In the genomic region with DNA sequence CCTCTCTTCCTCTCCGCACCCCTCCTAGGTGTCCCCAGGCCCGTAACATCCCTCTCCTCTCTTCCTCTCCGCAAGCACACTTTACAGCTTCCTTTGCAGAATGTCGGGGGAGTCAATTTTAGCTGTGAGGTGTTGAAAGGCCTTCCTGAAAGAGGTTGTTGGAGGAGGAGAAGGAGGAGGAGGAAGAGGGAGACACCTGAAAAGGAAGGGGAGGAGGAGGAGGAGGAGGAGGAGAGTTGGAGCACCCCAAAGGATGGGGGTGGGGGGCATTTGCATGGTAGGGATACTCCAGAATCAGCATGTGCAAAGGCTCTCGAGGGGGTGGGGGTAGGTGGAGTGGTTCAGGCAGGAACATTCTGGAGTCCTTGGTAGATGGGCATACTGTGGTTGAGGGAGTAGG, we compare ENCODE assay signal across 2 cellular contexts.
TF ChIP-seq lines count a peak whose summit lies in the region.

No MANE protein-coding gene starts in this region.

TF ChIP-seq in H1, 55 proteins besides CTCF, POLR2A, EP300 and RAD21 (continued from another document):
- TF ChIP-seq ZNF274 (IDR thresholded peaks at IDR 0.05; ENCODE audit: borderline replicate concordance, extremely low read depth, low read length) (no peak), SP4 (IDR thresholded peaks at IDR 0.05; ENCODE audit: low read length) (no peak)
- TF ChIP-seq, protein P1, sequence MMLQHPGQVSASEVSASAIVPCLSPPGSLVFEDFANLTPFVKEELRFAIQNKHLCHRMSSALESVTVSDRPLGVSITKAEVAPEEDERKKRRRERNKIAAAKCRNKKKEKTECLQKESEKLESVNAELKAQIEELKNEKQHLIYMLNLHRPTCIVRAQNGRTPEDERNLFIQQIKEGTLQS (IDR thresholded peaks at IDR 0.05; ENCODE audit: insufficient read depth, low read depth, low read length) = no peak

TF ChIP-seq in neural cell, 6 proteins besides CTCF, POLR2A, EP300 and RAD21 (continued from another document):
- TF ChIP-seq, protein P2, sequence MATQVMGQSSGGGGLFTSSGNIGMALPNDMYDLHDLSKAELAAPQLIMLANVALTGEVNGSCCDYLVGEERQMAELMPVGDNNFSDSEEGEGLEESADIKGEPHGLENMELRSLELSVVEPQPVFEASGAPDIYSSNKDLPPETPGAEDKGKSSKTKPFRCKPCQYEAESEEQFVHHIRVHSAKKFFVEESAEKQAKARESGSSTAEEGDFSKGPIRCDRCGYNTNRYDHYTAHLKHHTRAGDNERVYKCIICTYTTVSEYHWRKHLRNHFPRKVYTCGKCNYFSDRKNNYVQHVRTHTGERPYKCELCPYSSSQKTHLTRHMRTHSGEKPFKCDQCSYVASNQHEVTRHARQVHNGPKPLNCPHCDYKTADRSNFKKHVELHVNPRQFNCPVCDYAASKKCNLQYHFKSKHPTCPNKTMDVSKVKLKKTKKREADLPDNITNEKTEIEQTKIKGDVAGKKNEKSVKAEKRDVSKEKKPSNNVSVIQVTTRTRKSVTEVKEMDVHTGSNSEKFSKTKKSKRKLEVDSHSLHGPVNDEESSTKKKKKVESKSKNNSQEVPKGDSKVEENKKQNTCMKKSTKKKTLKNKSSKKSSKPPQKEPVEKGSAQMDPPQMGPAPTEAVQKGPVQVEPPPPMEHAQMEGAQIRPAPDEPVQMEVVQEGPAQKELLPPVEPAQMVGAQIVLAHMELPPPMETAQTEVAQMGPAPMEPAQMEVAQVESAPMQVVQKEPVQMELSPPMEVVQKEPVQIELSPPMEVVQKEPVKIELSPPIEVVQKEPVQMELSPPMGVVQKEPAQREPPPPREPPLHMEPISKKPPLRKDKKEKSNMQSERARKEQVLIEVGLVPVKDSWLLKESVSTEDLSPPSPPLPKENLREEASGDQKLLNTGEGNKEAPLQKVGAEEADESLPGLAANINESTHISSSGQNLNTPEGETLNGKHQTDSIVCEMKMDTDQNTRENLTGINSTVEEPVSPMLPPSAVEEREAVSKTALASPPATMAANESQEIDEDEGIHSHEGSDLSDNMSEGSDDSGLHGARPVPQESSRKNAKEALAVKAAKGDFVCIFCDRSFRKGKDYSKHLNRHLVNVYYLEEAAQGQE (IDR thresholded peaks at IDR 0.05; ENCODE audit: borderline replicate concordance) = no peak
- TF ChIP-seq TAF1 (IDR thresholded peaks at IDR 0.05; ENCODE audit: low read depth) = no peak
TF ChIP-seq in neural cell: peak in this region for 0.
